Comparison of ENCODE assay signal across 1 cellular context in genomic region chr17:39450847-39451581, GRCh38.
TF ChIP-seq lines count a peak whose summit lies in the region.

A gene with protein sequence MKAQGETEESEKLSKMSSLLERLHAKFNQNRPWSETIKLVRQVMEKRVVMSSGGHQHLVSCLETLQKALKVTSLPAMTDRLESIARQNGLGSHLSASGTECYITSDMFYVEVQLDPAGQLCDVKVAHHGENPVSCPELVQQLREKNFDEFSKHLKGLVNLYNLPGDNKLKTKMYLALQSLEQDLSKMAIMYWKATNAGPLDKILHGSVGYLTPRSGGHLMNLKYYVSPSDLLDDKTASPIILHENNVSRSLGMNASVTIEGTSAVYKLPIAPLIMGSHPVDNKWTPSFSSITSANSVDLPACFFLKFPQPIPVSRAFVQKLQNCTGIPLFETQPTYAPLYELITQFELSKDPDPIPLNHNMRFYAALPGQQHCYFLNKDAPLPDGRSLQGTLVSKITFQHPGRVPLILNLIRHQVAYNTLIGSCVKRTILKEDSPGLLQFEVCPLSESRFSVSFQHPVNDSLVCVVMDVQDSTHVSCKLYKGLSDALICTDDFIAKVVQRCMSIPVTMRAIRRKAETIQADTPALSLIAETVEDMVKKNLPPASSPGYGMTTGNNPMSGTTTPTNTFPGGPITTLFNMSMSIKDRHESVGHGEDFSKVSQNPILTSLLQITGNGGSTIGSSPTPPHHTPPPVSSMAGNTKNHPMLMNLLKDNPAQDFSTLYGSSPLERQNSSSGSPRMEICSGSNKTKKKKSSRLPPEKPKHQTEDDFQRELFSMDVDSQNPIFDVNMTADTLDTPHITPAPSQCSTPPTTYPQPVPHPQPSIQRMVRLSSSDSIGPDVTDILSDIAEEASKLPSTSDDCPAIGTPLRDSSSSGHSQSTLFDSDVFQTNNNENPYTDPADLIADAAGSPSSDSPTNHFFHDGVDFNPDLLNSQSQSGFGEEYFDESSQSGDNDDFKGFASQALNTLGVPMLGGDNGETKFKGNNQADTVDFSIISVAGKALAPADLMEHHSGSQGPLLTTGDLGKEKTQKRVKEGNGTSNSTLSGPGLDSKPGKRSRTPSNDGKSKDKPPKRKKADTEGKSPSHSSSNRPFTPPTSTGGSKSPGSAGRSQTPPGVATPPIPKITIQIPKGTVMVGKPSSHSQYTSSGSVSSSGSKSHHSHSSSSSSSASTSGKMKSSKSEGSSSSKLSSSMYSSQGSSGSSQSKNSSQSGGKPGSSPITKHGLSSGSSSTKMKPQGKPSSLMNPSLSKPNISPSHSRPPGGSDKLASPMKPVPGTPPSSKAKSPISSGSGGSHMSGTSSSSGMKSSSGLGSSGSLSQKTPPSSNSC (N-terminal part only) (minus strand): TSS chr17:39451263. CDS start chr17:39451062, 201 bp downstream.

TF ChIP-seq in HepG2, 621 proteins besides CTCF, POLR2A, EP300 and RAD21 (continued from another document and continues in another):
- TF ChIP-seq, protein P1, sequence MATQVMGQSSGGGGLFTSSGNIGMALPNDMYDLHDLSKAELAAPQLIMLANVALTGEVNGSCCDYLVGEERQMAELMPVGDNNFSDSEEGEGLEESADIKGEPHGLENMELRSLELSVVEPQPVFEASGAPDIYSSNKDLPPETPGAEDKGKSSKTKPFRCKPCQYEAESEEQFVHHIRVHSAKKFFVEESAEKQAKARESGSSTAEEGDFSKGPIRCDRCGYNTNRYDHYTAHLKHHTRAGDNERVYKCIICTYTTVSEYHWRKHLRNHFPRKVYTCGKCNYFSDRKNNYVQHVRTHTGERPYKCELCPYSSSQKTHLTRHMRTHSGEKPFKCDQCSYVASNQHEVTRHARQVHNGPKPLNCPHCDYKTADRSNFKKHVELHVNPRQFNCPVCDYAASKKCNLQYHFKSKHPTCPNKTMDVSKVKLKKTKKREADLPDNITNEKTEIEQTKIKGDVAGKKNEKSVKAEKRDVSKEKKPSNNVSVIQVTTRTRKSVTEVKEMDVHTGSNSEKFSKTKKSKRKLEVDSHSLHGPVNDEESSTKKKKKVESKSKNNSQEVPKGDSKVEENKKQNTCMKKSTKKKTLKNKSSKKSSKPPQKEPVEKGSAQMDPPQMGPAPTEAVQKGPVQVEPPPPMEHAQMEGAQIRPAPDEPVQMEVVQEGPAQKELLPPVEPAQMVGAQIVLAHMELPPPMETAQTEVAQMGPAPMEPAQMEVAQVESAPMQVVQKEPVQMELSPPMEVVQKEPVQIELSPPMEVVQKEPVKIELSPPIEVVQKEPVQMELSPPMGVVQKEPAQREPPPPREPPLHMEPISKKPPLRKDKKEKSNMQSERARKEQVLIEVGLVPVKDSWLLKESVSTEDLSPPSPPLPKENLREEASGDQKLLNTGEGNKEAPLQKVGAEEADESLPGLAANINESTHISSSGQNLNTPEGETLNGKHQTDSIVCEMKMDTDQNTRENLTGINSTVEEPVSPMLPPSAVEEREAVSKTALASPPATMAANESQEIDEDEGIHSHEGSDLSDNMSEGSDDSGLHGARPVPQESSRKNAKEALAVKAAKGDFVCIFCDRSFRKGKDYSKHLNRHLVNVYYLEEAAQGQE (IDR thresholded peaks at IDR 0.05; ENCODE audit: borderline replicate concordance in 1 of 2, low read depth in 1 of 2, low read length in 2 of 2): peak in 1 of 2 experiments; percentile 79; a peak in 2 of 4 replicates
- no peak for TF ChIP-seq RNF2 (conservative IDR thresholded peaks at IDR 0.05; ENCODE audit: low read depth)
- TF ChIP-seq ZNF580 (CRISPR knock-in tag; IDR thresholded peaks at IDR 0.05; ENCODE audit: borderline replicate concordance, low read depth): 0 out of 2 replicates have a peak, but pooled peaks have one; percentile 58
- TF ChIP-seq ZMYM3 (CRISPR knock-in tag; IDR thresholded peaks at IDR 0.05): 0 out of 2 replicates have a peak, but pooled peaks have one; percentile 13
- TF ChIP-seq, protein P2, sequence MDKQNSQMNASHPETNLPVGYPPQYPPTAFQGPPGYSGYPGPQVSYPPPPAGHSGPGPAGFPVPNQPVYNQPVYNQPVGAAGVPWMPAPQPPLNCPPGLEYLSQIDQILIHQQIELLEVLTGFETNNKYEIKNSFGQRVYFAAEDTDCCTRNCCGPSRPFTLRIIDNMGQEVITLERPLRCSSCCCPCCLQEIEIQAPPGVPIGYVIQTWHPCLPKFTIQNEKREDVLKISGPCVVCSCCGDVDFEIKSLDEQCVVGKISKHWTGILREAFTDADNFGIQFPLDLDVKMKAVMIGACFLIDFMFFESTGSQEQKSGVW (CRISPR knock-in tag; IDR thresholded peaks at IDR 0.05; ENCODE audit: borderline replicate concordance): 0 out of 2 replicates have a peak, but pooled peaks have one; percentile 39
- TF ChIP-seq, protein P3, sequence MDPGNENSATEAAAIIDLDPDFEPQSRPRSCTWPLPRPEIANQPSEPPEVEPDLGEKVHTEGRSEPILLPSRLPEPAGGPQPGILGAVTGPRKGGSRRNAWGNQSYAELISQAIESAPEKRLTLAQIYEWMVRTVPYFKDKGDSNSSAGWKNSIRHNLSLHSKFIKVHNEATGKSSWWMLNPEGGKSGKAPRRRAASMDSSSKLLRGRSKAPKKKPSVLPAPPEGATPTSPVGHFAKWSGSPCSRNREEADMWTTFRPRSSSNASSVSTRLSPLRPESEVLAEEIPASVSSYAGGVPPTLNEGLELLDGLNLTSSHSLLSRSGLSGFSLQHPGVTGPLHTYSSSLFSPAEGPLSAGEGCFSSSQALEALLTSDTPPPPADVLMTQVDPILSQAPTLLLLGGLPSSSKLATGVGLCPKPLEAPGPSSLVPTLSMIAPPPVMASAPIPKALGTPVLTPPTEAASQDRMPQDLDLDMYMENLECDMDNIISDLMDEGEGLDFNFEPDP (CRISPR knock-in tag; conservative IDR thresholded peaks at IDR 0.05): peak; percentile 94
- 0 out of 2 replicates have a peak, but pooled peaks have one; percentile 37 for TF ChIP-seq KIAA2018 (CRISPR knock-in tag; IDR thresholded peaks at IDR 0.05; ENCODE audit: borderline replicate concordance)
- TF ChIP-seq LCORL (IDR thresholded peaks at IDR 0.05): no peak
- peak; percentile 26; the same call in 1 of the 2 replicates for TF ChIP-seq LCORL (CRISPR knock-in tag; IDR thresholded peaks at IDR 0.05)
- TF ChIP-seq ZFP91 (CRISPR knock-in tag; IDR thresholded peaks at IDR 0.05; ENCODE audit: borderline replicate concordance): peak; percentile 91; the same call in 1 of the 2 replicates
- TF ChIP-seq NFYB (CRISPR knock-in tag; IDR thresholded peaks at IDR 0.05): peak; percentile 54; the same call in 1 of the 2 replicates
- no peak for TF ChIP-seq PHB2 (IDR thresholded peaks at IDR 0.05; ENCODE audit: partially characterized antibody)
- TF ChIP-seq GABPA (IDR thresholded peaks at IDR 0.05; ENCODE audit: low read depth, low read length): no peak
- TF ChIP-seq GABPA (CRISPR knock-in tag; IDR thresholded peaks at IDR 0.05; ENCODE audit: low read depth): peak; percentile 82
- peak; percentile 88 for TF ChIP-seq POGZ (CRISPR knock-in tag; IDR thresholded peaks at IDR 0.05)
- no peak for TF ChIP-seq PCBP2 (optimal IDR thresholded peaks at IDR 0.05; ENCODE audit: low read depth, low read length, poor library complexity, severe bottlenecking)
- 0 out of 2 replicates have a peak, but pooled peaks have one; percentile 16 for TF ChIP-seq MXD3 (CRISPR knock-in tag; IDR thresholded peaks at IDR 0.05)
- TF ChIP-seq ZNF256 (CRISPR knock-in tag; conservative IDR thresholded peaks at IDR 0.05): peak; percentile 47; the same call in 1 of the 2 replicates
- TF ChIP-seq ARID2 (CRISPR knock-in tag; IDR thresholded peaks at IDR 0.05; ENCODE audit: borderline replicate concordance): no peak
- peak; percentile 74 for TF ChIP-seq ZNF792 (CRISPR knock-in tag; IDR thresholded peaks at IDR 0.05)
- 0 out of 2 replicates have a peak, but pooled peaks have one; percentile 53 for TF ChIP-seq ZSCAN12 (CRISPR knock-in tag; IDR thresholded peaks at IDR 0.05)
- TF ChIP-seq, protein P4, sequence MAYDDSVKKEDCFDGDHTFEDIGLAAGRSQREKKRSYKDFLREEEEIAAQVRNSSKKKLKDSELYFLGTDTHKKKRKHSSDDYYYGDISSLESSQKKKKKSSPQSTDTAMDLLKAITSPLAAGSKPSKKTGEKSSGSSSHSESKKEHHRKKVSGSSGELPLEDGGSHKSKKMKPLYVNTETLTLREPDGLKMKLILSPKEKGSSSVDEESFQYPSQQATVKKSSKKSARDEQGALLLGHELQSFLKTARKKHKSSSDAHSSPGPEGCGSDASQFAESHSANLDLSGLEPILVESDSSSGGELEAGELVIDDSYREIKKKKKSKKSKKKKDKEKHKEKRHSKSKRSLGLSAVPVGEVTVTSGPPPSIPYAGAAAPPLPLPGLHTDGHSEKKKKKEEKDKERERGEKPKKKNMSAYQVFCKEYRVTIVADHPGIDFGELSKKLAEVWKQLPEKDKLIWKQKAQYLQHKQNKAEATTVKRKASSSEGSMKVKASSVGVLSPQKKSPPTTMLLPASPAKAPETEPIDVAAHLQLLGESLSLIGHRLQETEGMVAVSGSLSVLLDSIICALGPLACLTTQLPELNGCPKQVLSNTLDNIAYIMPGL (CRISPR knock-in tag; IDR thresholded peaks at IDR 0.05; ENCODE audit: borderline replicate concordance in 1 of 2, low read depth in 1 of 2): peak; percentile 46 to 63
- peak; percentile 88; the same call in 1 of the 2 replicates for TF ChIP-seq GFI1 (CRISPR knock-in tag; IDR thresholded peaks at IDR 0.05; ENCODE audit: borderline replicate concordance)
- no peak for TF ChIP-seq RFX5 (IDR thresholded peaks at IDR 0.05; ENCODE audit: low read depth, low read length)
- TF ChIP-seq, protein P5, sequence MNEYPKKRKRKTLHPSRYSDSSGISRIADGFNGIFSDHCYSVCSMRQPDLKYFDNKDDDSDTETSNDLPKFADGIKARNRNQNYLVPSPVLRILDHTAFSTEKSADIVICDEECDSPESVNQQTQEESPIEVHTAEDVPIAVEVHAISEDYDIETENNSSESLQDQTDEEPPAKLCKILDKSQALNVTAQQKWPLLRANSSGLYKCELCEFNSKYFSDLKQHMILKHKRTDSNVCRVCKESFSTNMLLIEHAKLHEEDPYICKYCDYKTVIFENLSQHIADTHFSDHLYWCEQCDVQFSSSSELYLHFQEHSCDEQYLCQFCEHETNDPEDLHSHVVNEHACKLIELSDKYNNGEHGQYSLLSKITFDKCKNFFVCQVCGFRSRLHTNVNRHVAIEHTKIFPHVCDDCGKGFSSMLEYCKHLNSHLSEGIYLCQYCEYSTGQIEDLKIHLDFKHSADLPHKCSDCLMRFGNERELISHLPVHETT (CRISPR knock-in tag; conservative IDR thresholded peaks at IDR 0.05): peak; percentile 87; the same call in 1 of the 2 replicates
- peak; percentile 29; the same call in 1 of the 2 replicates for TF ChIP-seq ISL2 (CRISPR knock-in tag; IDR thresholded peaks at IDR 0.05)
